Comparison of ENCODE assay signal across 8 cellular contexts in genomic region chr18:21110667-21111350, GRCh38. TPM values are rescaled to one million over a fixed set of nuclear protein-coding genes. Genes with fewer than 3 reads are reported as not detected.
DNase-seq lines count a peak whose midpoint lies in the region; ATAC-seq and TF ChIP-seq lines count a peak whose summit lies in the region.

No MANE protein-coding gene starts in this region.

- H3K4me1 ChIP-seq in SK-N-SH (ENCODE audit: control insufficient read depth in 1 of 2, insufficient read depth in 2 of 2, low read depth in 1 of 2, low read length in 1 of 2) (peaks cover under 1 to 4% of the 10 kb centered on the region in 2 experiments; a peak in 3 of 4 replicates), heart left ventricle (peaks cover 0 to 53% (median 34%) of the 10 kb centered on the region in 12 donors), urinary bladder (ENCODE audit: insufficient read depth) (peaks cover 3% of the 10 kb centered on the region)

- TF ChIP-seq RAD21 in SK-N-SH (IDR thresholded peaks at IDR 0.05; ENCODE audit: low read length): no peak

- TF ChIP-seq POLR2A in heart left ventricle (IDR thresholded peaks at IDR 0.05): no peak

- H3K27me3 Mint-ChIP-seq in activated naive CD8-positive, alpha-beta T cell: no peaks in the 10 kb centered on the region
- no peaks in the 10 kb centered on the region for H3K27me3 Mint-ChIP-seq in progenitor cell of endocrine pancreas

- POLR2A ChIA-PET in SK-N-SH (lab: Yijun Ruan, JAX): interaction anchor here (1.2 kb wide), 1 partner anchor 18 kb away, joined by 5 read pairs; no protein-coding TSS in a partner anchor

- H3K27ac ChIP-seq in SK-N-SH (ENCODE audit: low read depth in 2 of 2, low read length in 1 of 2) (peak overlapping the region; percentile 92 to 94), heart left ventricle (peak overlapping the region; percentile 92 to 98 (median 96)), urinary bladder (ENCODE audit: low read depth) (peak overlapping the region; percentile 98)

- peaks cover 57% of the 10 kb centered on the region for H3K79me2 ChIP-seq in SK-N-SH (ENCODE audit: insufficient read depth)

- peak overlapping the region; percentile 67 for H3K4me2 ChIP-seq in SK-N-SH

- peaks cover 0 to 10% of the 10 kb centered on the region in 2 experiments for H3K36me3 ChIP-seq in SK-N-SH (replicated peaks in 1 of 2; ENCODE audit: control insufficient read depth in 1 of 2, insufficient read depth in 2 of 2, low read length in 1 of 2)
- H3K36me3 ChIP-seq in heart left ventricle: peaks cover 0 to 3% (median 0%) of the 10 kb centered on the region in 9 donors
- H3K36me3 ChIP-seq in urinary bladder (ENCODE audit: insufficient read depth): no peaks in the 10 kb centered on the region

- DNase-seq in C1 segment of cervical spinal cord (lab: John Stamatoyannopoulos, UW) (peak in 12 of 14 donors; percentile 43 to 77 (median 60)), SK-N-SH (peak; percentile 67), heart left ventricle (peak; percentile 32 to 72 (median 53)), progenitor cell of endocrine pancreas (ENCODE audit: low spot score, unreplicated experiment) (peak; percentile 20)

- 0 out of 4 replicates have a peak, but pooled peaks of 1 of the 2 experiments have one; percentile 19 for TF ChIP-seq EP300 in SK-N-SH (IDR thresholded peaks at IDR 0.05; ENCODE audit: borderline replicate concordance in 1 of 2, low read depth in 1 of 2, low read length in 1 of 2)

- CTCF ChIA-PET in SK-N-SH (lab: Yijun Ruan, JAX): no interaction called here

- TF ChIP-seq CTCF in SK-N-SH (IDR thresholded peaks at IDR 0.05) (no peak), heart left ventricle (IDR thresholded peaks at IDR 0.05) (no peak), progenitor cell of endocrine pancreas (IDR thresholded peaks at IDR 0.05; ENCODE audit: unreplicated experiment) (no peak)

- H2AFZ ChIP-seq in SK-N-SH (ENCODE audit: low read depth): peak overlapping the region; percentile 69; the same call in 1 of the 2 replicates

- peaks cover 5% of the 10 kb centered on the region for H3K36me3 Mint-ChIP-seq in activated naive CD8-positive, alpha-beta T cell
- H3K36me3 Mint-ChIP-seq in progenitor cell of endocrine pancreas (ENCODE audit: insufficient read depth): no peaks in the 10 kb centered on the region

- peaks cover 11% of the 10 kb centered on the region for H3F3A ChIP-seq in SK-N-SH (replicated peaks; ENCODE audit: insufficient read depth)

- no peaks in the 10 kb centered on the region for H3K9me2 ChIP-seq in SK-N-SH

- peak overlapping the region; percentile 92 to 94 for H3K4me3 ChIP-seq in SK-N-SH (ENCODE audit: low read depth in 2 of 2, low read length in 1 of 2)
- H3K4me3 ChIP-seq in heart left ventricle: peak overlapping the region; percentile 64 to 98 (median 93)
- H3K4me3 ChIP-seq in urinary bladder (ENCODE audit: low read depth, low read length): peak overlapping the region; percentile 93

- intact Hi-C loops in heart left ventricle (cut with DNase I): loop anchor here in 5 of 10 donors (2.0 to 10.0 kb wide), 9 partner anchors 54 to 136 kb away; no protein-coding TSS in a partner anchor

- no peak overlapping the region for H3K4me3 Mint-ChIP-seq in activated naive CD8-positive, alpha-beta T cell
- no peak overlapping the region for H3K4me3 Mint-ChIP-seq in progenitor cell of endocrine pancreas (ENCODE audit: low read depth)

- H3K9me3 Mint-ChIP-seq in activated naive CD8-positive, alpha-beta T cell (ENCODE audit: low read depth): no peaks in the 10 kb centered on the region
- peaks cover 4% of the 10 kb centered on the region for H3K9me3 Mint-ChIP-seq in progenitor cell of endocrine pancreas (ENCODE audit: low read depth)

- H3K27ac Mint-ChIP-seq in activated naive CD8-positive, alpha-beta T cell: peak overlapping the region; percentile 92
- H3K27ac Mint-ChIP-seq in progenitor cell of endocrine pancreas: peak overlapping the region; percentile 99

- WGBS in SK-N-SH (ENCODE audit: low lambda C conversion rate): 2% methylated on average over 12 of the region's 47 CpGs
- 0% methylated on average over 15 to 47 of the region's 47 CpGs for WGBS in heart left ventricle, 4 donors
- under 1% methylated on average over 47 of the region's 47 CpGs for WGBS in urinary bladder

- peaks cover 14% of the 10 kb centered on the region for H3K4me1 Mint-ChIP-seq in activated naive CD8-positive, alpha-beta T cell (ENCODE audit: low read depth)
- H3K4me1 Mint-ChIP-seq in progenitor cell of endocrine pancreas (ENCODE audit: low read depth): peaks cover 18% of the 10 kb centered on the region

- no peaks in the 10 kb centered on the region for H3K27me3 ChIP-seq in SK-N-SH (ENCODE audit: insufficient read depth)
- no peaks in the 10 kb centered on the region for H3K27me3 ChIP-seq in heart left ventricle

- ATAC-seq in GM19351 (IDR thresholded peaks at IDR 0.05; ENCODE audit: unreplicated experiment) (peak; percentile 32), HG03469 (IDR thresholded peaks at IDR 0.05; ENCODE audit: unreplicated experiment) (peak; percentile 19), heart left ventricle (peak in 2 of 4 donors; percentile 4 to 5)

- peaks cover 50% of the 10 kb centered on the region for H4K20me1 ChIP-seq in SK-N-SH (ENCODE audit: insufficient read depth)

- H3K9me3 ChIP-seq in SK-N-SH: no peaks in the 10 kb centered on the region
- no peaks in the 10 kb centered on the region for H3K9me3 ChIP-seq in heart left ventricle

- peak overlapping the region; percentile 96 for H3K9ac ChIP-seq in SK-N-SH

TF ChIP-seq in SK-N-SH, 30 proteins besides CTCF, POLR2A, EP300 and RAD21:
- TF ChIP-seq USF2 (IDR thresholded peaks at IDR 0.05; ENCODE audit: borderline replicate concordance, low read depth, low read length) (no peak), NRF1 (IDR thresholded peaks at IDR 0.05; ENCODE audit: low read depth, low read length) (no peak), GABPA (IDR thresholded peaks at IDR 0.05; ENCODE audit: low read depth) (peak; percentile 23; the same call in 1 of the 2 replicates), MEF2A (IDR thresholded peaks at IDR 0.05; ENCODE audit: borderline replicate concordance, low read depth) (no peak), FOSL2 (IDR thresholded peaks at IDR 0.05; ENCODE audit: borderline replicate concordance, low read depth) (no peak)

RNA-seq across cellular contexts. Expression of gene ROCK1, which starts 0.8 kb away (rescaled TPM):
- 4.9 and 6.7 TPM in 2 replicates for polyA plus RNA-seq in SK-N-SH (2012; rRNA removed)
- 6.7 and 9.7 TPM in 2 replicates for polyA plus RNA-seq in SK-N-SH (2012; cell fraction: cytosol; rRNA removed)
- polyA plus RNA-seq in SK-N-SH (2012; cell fraction: nucleus; rRNA removed): 12.3 and 22.5 TPM in 2 replicates
- total RNA-seq in heart left ventricle: 10 to 100 TPM; 25.1 to 46.2 (median 37.8) TPM
- 10 to 100 TPM; 14.1 to 28.5 TPM for polyA plus RNA-seq in heart left ventricle
- 59.4 and 62.0 TPM in 2 replicates for total RNA-seq in progenitor cell of endocrine pancreas
- total RNA-seq in urinary bladder: 128 TPM
- 34.2 TPM for polyA plus RNA-seq in urinary bladder
